Comparison of ENCODE assay signal across 8 cellular contexts in the genomic region with DNA sequence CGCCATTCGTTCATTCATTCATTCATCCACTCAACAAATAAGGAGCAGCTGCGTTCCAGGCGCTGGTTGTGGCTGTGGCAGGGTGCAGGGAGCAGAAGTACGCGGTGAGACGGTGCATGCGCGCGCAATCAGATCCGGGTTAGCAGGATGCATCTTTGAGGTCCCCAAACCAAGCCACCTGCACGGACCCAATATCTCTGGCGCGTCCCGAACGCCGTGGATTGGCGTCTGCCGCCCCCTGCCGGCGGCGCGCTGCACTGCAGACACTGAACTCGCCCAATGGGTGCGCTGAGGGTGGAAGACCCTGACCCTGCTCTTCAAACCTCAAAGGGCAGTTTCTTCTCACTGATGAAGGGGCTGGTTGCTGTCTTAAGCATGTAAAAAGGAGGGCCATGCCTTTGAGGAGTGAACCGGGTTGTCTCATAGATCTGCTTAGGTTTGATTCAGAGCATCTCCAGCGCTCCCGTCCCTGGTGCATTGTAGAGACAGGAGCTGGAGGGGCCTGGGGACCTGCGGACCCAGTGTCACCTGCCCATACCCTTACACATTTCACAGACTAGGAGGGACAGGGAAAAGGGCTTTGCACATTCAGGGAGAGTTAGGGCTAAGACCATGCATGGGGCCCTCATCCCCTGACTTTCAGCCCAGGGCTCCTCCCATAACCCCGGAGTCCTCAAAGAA.
A peak's percentile ranks its signal among the peaks of the same experiment; 100 is the strongest.
DNase-seq lines count a peak whose midpoint lies in the region; ATAC-seq lines count a peak whose summit lies in the region.

No MANE protein-coding gene starts in this region.

- H3K9me3 Mint-ChIP-seq in memory B cell, result peaks cover 3% of the 10 kb centered on the region

- H3K4me1 Mint-ChIP-seq in memory B cell, result peaks cover 19% of the 10 kb centered on the region

- ATAC-seq in GM21619 (IDR thresholded peaks at IDR 0.05; ENCODE audit: unreplicated experiment) (peak; percentile 64), memory B cell (ENCODE audit: low read depth) (peak; percentile 68)

- DNase-seq in COLO668 (lab: John Stamatoyannopoulos, UW; ENCODE audit: unreplicated experiment) (peak; percentile 69), NCI-H1694 (lab: John Stamatoyannopoulos, UW) (peak; percentile 36), ecto neural progenitor cell (ENCODE audit: low spot score) (peak; percentile 87), memory B cell (ENCODE audit: low spot score in 2 of 2) (peak; percentile 61 to 68), HCEC 1CT (no peak)
- DNase-seq in activated CD4-positive, alpha-beta T cell treated with anti-CD3 and anti-CD28 coated beads, Interleukin-2, amount 50 U/mL, for 48 hours, result peak; percentile 79 to 81
- DNase-seq in stimulated activated CD8-positive, alpha-beta memory T cell treated with anti-CD3 and anti-CD28 coated beads, Interleukin-15, amount 100 ng/mL, for 4 hours (ENCODE audit: low read depth in 2 of 2), result peak; percentile 10 to 12

- peaks cover 23% of the 10 kb centered on the region for H3K27me3 Mint-ChIP-seq in memory B cell

- no peak overlapping the region for H3K27ac Mint-ChIP-seq in memory B cell

- H3K4me3 Mint-ChIP-seq in memory B cell, result no peak overlapping the region

- no peaks in the 10 kb centered on the region for H3K36me3 Mint-ChIP-seq in memory B cell
